Comparison of ENCODE assay signal across 21 cellular contexts in genomic region chr9:26684029-26684428, GRCh38.
DNase-seq lines count a peak whose midpoint lies in the region; FAIRE-seq and TF ChIP-seq lines count a peak whose summit lies in the region.
"Had no signal": no experiment of that assay in that cellular context is flagged by ENCODE, and none has a peak within 500 bp of the region (broad histone marks: within the 10 kb centered on the region; RNA-seq: fewer than 3 reads in every experiment).

No MANE protein-coding gene starts in this region.

- no peak overlapping the region for H3K27ac ChIP-seq in WERI-Rb-1
- H3K27ac ChIP-seq in CD4-positive, alpha-beta memory T cell (ENCODE audit: low read depth, low read length), result no peak overlapping the region
- H3K27ac ChIP-seq: BLaER1, C4-2B, GM23248 had no signal

- no peak overlapping the region for H3K4me3 Mint-ChIP-seq in CD4-positive, alpha-beta memory T cell
- H3K4me3 Mint-ChIP-seq: CD4-positive, CD25-positive, alpha-beta regulatory T cell; CD8-positive, alpha-beta memory T cell had no signal

- H3K27me3 ChIP-seq in BE2C (no peaks in the 10 kb centered on the region), WERI-Rb-1 (ENCODE audit: insufficient read depth, low read depth, severe bottlenecking) (no peaks in the 10 kb centered on the region)
- H3K27me3 ChIP-seq in CD4-positive, alpha-beta memory T cell (ENCODE audit: insufficient read depth, low read length), result no peaks in the 10 kb centered on the region
- H3K27me3 ChIP-seq: BLaER1 had no signal

- CTCF ChIA-PET in CD4-positive, alpha-beta memory T cell (lab: Charles Lee; ENCODE audit: partially characterized antibody), result interaction anchor here (1.1 kb wide), 1 partner anchor 16 kb away, joined by 3 read pairs; no protein-coding TSS in a partner anchor

- peaks cover 3 to 4% of the 10 kb centered on the region in 2 donors for H3K27me3 Mint-ChIP-seq in CD4-positive, alpha-beta memory T cell

- peak; percentile 6 for FAIRE-seq in D721Med (lab: Jason Lieb, UNC)
- FAIRE-seq: G401.6, GM12892, GM19239, H1 had no signal

- no peaks in the 10 kb centered on the region for H3K4me1 Mint-ChIP-seq in CD4-positive, alpha-beta memory T cell
- H3K4me1 Mint-ChIP-seq: CD4-positive, CD25-positive, alpha-beta regulatory T cell; CD8-positive, alpha-beta memory T cell had no signal

- intact Hi-C loops in CD4-positive, alpha-beta memory T cell (cut with micrococcal nuclease), result no loop called here

- H3K36me3 ChIP-seq in BE2C (no peaks in the 10 kb centered on the region), WERI-Rb-1 (no peaks in the 10 kb centered on the region)
- no peaks in the 10 kb centered on the region for H3K36me3 ChIP-seq in CD4-positive, alpha-beta memory T cell (ENCODE audit: insufficient read depth, low read length)
- H3K36me3 ChIP-seq: BLaER1 had no signal

- H3K9me3 ChIP-seq in BE2C (no peaks in the 10 kb centered on the region), WERI-Rb-1 (ENCODE audit: severe bottlenecking) (no peaks in the 10 kb centered on the region)
- no peaks in the 10 kb centered on the region for H3K9me3 ChIP-seq in CD4-positive, alpha-beta memory T cell (ENCODE audit: control insufficient read depth in 1 of 2, low read length in 2 of 2)
- H3K9me3 ChIP-seq: BLaER1 had no signal

- TF ChIP-seq CTCF in BE2C (IDR thresholded peaks at IDR 0.05; ENCODE audit: low read depth, low read length) (0 out of 2 replicates have a peak, but pooled peaks have one; percentile 10), D721Med (IDR thresholded peaks at IDR 0.05; ENCODE audit: insufficient read depth, missing control alignments) (no peak), WERI-Rb-1 (IDR thresholded peaks at IDR 0.05; ENCODE audit: low read depth, low read length) (no peak)

- peaks cover 0 to 1% (median 0%) of the 10 kb centered on the region in 8 donors for H3K9me3 Mint-ChIP-seq in CD4-positive, alpha-beta memory T cell

- H3K27ac Mint-ChIP-seq in CD4-positive, alpha-beta memory T cell, result no peak overlapping the region
- H3K27ac Mint-ChIP-seq: CD4-positive, CD25-positive, alpha-beta regulatory T cell; CD8-positive, alpha-beta memory T cell had no signal

- POLR2A ChIA-PET in CD4-positive, alpha-beta memory T cell (lab: Charles Lee; ENCODE audit: partially characterized antibody), result no interaction called here

- DNase-seq in BE2C (peak; percentile 56), D721Med (ENCODE audit: insufficient read length, low spot score) (no peak), SK-N-DZ (ENCODE audit: low spot score) (peak; percentile 4), WERI-Rb-1 (peak; percentile 37), DMS 273 (lab: John Stamatoyannopoulos, UW; ENCODE audit: unreplicated experiment) (no peak), cortex of kidney (lab: John Stamatoyannopoulos, UW) (no peak), NCI-H1417 treated with DMSO at 0.1 percent for 48 hours (lab: John Stamatoyannopoulos, UW) (no peak)
- DNase-seq in CD4-positive, alpha-beta memory T cell, result no peak
- DNase-seq: CD4-positive, CD25-positive, alpha-beta regulatory T cell; CD8-positive, alpha-beta memory T cell; DMS153; DND-41; GM23248; H7; HCEC 1CT had no signal

- peaks cover 29% of the 10 kb centered on the region for H3K4me1 ChIP-seq in BE2C
- no peaks in the 10 kb centered on the region for H3K4me1 ChIP-seq in CD4-positive, alpha-beta memory T cell (ENCODE audit: insufficient read depth, low read length)

- H3K4me3 ChIP-seq in BE2C (ENCODE audit: low read depth, low read length) (no peak overlapping the region), WERI-Rb-1 (ENCODE audit: low read depth, low read length) (no peak overlapping the region)
- no peak overlapping the region for H3K4me3 ChIP-seq in CD4-positive, alpha-beta memory T cell (ENCODE audit: low read length in 2 of 2)
- H3K4me3 ChIP-seq: BLaER1, GM23248 had no signal

- H3K36me3 Mint-ChIP-seq in CD4-positive, alpha-beta memory T cell, result no peaks in the 10 kb centered on the region
- H3K36me3 Mint-ChIP-seq: CD4-positive, CD25-positive, alpha-beta regulatory T cell; CD8-positive, alpha-beta memory T cell had no signal

Comparison
In these comparisons a context has a peak if more than half of its experiments do, and no peak if none do; other contexts are left out.
1. DNase-seq: peak in BE2C (single experiment), SK-N-DZ (single experiment) and WERI-Rb-1 (single experiment); none in D721Med (single experiment), DMS 273 (single experiment), cortex of kidney (single experiment), CD4-positive, alpha-beta memory T cell (0 of 5) and NCI-H1417 treated with DMSO at 0.1 percent for 48 hours (single experiment).